ENCODE assay signal across 8 cellular contexts in the genomic region with DNA sequence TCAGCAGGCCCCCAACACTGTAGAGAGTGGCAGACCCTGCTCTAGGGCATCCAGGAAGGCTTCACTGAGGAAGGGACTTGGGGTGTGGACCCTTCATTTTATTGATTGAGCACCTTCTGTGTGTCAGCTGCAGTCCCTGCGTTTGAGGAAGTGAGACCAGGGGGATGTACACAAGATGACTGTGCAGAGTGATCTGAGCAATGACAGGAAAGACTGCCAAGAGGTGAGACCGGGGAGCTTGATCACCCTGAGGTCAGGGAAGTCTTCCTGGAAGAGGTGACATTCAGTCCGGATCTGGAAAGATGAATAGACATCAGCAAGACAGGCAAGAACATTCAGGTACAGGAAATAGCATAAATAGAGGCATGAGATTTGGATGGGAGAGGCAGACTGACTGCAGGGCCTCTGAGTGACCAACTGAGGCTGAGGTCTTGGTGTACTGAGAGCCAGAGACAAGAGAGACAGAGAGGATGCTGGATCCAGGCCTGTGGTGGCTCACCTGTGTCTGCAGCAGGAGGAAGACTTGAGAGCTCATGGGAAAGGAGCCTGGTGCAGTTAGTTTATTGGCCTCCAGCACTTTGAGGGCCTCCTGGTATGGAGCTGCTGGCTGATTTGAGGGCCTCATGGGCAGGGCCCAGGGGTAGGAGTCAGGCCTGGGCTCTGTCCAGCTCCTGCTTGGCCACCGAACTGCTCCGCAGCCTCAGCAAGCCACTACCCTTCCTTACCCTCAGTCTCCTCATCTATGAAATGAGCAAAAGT. TPM values are rescaled to one million over a fixed set of nuclear protein-coding genes. Genes with fewer than 3 reads are reported as not detected.
A peak's percentile ranks its signal among the peaks of the same experiment; 100 is the strongest.
DNase-seq lines count a peak whose midpoint lies in the region; ATAC-seq and TF ChIP-seq lines count a peak whose summit lies in the region.

No MANE protein-coding gene starts in this region.

- ATAC-seq in Right ventricle myocardium superior (ENCODE audit: poor library complexity): no peak
- no peak for ATAC-seq in heart right ventricle
- peak; percentile 78 for ATAC-seq in HG03039 (IDR thresholded peaks at IDR 0.05; ENCODE audit: unreplicated experiment)

- no peak for TF ChIP-seq EP300 in transverse colon (IDR thresholded peaks at IDR 0.05; ENCODE audit: low read depth)

- H3K4me3 ChIP-seq in heart right ventricle (no peak overlapping the region), transverse colon (no peak overlapping the region)

- intact Hi-C loops in Right ventricle myocardium superior (cut with DNase I): no loop called here
- intact Hi-C loops in heart right ventricle (cut with DNase I): no loop called here
- intact Hi-C loops in transverse colon (cut with DNase I; ENCODE audit: low total_unique reads): no loop called here

- peak; percentile 31 for DNase-seq in Right ventricle myocardium superior
- no peak for DNase-seq in heart right ventricle
- DNase-seq in SKM-1 treated with dmso at 0.1 percent for 144 hours (lab: John Stamatoyannopoulos, UW; ENCODE audit: unreplicated experiment): peak; percentile 57
- DNase-seq in transverse colon: peak; percentile 18
- DNase-seq in T-helper 9 cell: no peak
- DNase-seq in SK-N-DZ (ENCODE audit: low spot score): no peak
- no peak for DNase-seq in effector CD4-positive, alpha-beta T cell

- H3K27ac ChIP-seq in heart right ventricle (peak overlapping the region in 2 of 10 donors; percentile 62 to 87), transverse colon (no peak overlapping the region)

- 76 to 85% methylated on average over 5 of the region's 5 CpGs for WGBS in heart right ventricle, 2 donors
- WGBS in transverse colon (ENCODE audit: low coverage in 1 of 2), 2 donors: 50 to 66% methylated on average over 3 to 5 of the region's 5 CpGs

- peaks cover 3 to 70% (median 6%) of the 10 kb centered on the region in 9 donors for H3K4me1 ChIP-seq in heart right ventricle
- peaks cover 2 to 5% (median 5%) of the 10 kb centered on the region in 4 donors for H3K4me1 ChIP-seq in transverse colon

- H3K9me3 ChIP-seq in heart right ventricle (no peaks in the 10 kb centered on the region), transverse colon (no peaks in the 10 kb centered on the region)

- H3K36me3 ChIP-seq in heart right ventricle (no peaks in the 10 kb centered on the region), transverse colon (no peaks in the 10 kb centered on the region)

- no peak for TF ChIP-seq CTCF in heart right ventricle (IDR thresholded peaks at IDR 0.05)
- TF ChIP-seq CTCF in transverse colon (IDR thresholded peaks at IDR 0.05): no peak

- peaks cover 0 to 10% (median 2%) of the 10 kb centered on the region in 7 donors for H3K27me3 ChIP-seq in heart right ventricle
- H3K27me3 ChIP-seq in transverse colon: peaks cover 4% of the 10 kb centered on the region

- no peak for TF ChIP-seq POLR2A in transverse colon (IDR thresholded peaks at IDR 0.05)

- in situ Hi-C loops in transverse colon (cut with MboI; ENCODE audit: low pct_ligation_motif_present in 1 of 4, low pct_unique_long_range_greater_than_20kb in 1 of 4, low sequenced_read_pairs in 3 of 4): no loop called here

RNA-seq across cellular contexts. Expression of a gene that starts 5.2 kb away (rescaled TPM):
- total RNA-seq in Right ventricle myocardium superior: 20.7 TPM
- 10 to 100 TPM in 5 of 10 donors, 1 to 10 TPM in 5; 6.2 to 24.4 (median 10.3) TPM for total RNA-seq in heart right ventricle
- 10 to 100 TPM in 1 of 2 donors, 1 to 10 TPM in 1; 9.2 to 17.2 TPM for polyA plus RNA-seq in heart right ventricle
- 1 to 10 TPM in 2 of 4 donors, not detected in 2; 3.3 to 3.7 TPM for total RNA-seq in transverse colon
- polyA plus RNA-seq in SK-N-DZ (2014; cell fraction: cytosol; rRNA removed): 4.8 and 5.6 TPM in 2 replicates
- 2.5 and 4.4 TPM in 2 replicates for polyA plus RNA-seq in SK-N-DZ (2014; cell fraction: nucleus; rRNA removed)

RNA-seq across cellular contexts. Expression of a gene that starts 41.2 kb away (rescaled TPM):
- total RNA-seq in Right ventricle myocardium superior (14.7 TPM), heart right ventricle (10 to 100 TPM; 12.2 to 18.3 (median 14.7) TPM), transverse colon (10 to 100 TPM; 12.7 to 34.6 (median 19.3) TPM)
- 1 to 10 TPM; 5.0 to 7.8 TPM for polyA plus RNA-seq in heart right ventricle
- polyA plus RNA-seq in SK-N-DZ (2014; cell fraction: cytosol; rRNA removed): 11.2 and 13.1 TPM in 2 replicates
- 10.2 and 10.5 TPM in 2 replicates for polyA plus RNA-seq in SK-N-DZ (2014; cell fraction: nucleus; rRNA removed)

RNA-seq across cellular contexts. Expression of a gene that starts 56.1 kb away (rescaled TPM):
- total RNA-seq in Right ventricle myocardium superior (0.13 TPM), heart right ventricle (under 1 TPM in 4 of 10 donors, not detected in 6; 0.13 to 0.35 (median 0.20) TPM), transverse colon (100 to 1,000 TPM; 154 to 251 (median 183) TPM)
- not detected for polyA plus RNA-seq in heart right ventricle
- not detected in 2 replicates for polyA plus RNA-seq in SK-N-DZ (2014; cell fraction: cytosol; rRNA removed)
- not detected in 2 replicates for polyA plus RNA-seq in SK-N-DZ (2014; cell fraction: nucleus; rRNA removed)

Comparison
In these comparisons a context has a peak if more than half of its experiments do, and no peak if none do; other contexts are left out.
1. DNase-seq: peak in Right ventricle myocardium superior (single experiment), SKM-1 treated with dmso at 0.1 percent for 144 hours (single experiment) and transverse colon (single experiment); none in heart right ventricle (0 of 2), T-helper 9 cell (single experiment), SK-N-DZ (single experiment) and effector CD4-positive, alpha-beta T cell (single experiment).
2. RNA of a gene that starts 56.1 kb away (total RNA-seq): 154 to 251 TPM in transverse colon; 0.13 TPM in Right ventricle myocardium superior (single experiment) and 0.13 to 0.35 TPM in heart right ventricle; every median in the first group is over 100 times any median in the second.